Comparison of ENCODE assay signal across 12 cellular contexts in genomic region chr6:151209071-151209831, GRCh38. TPM values are rescaled to one million over a fixed set of nuclear protein-coding genes. Genes with fewer than 3 reads are reported as not detected.
A peak's percentile ranks its signal among the peaks of the same experiment; 100 is the strongest.
DNase-seq lines count a peak whose midpoint lies in the region; ATAC-seq, FAIRE-seq and TF ChIP-seq lines count a peak whose summit lies in the region.
"Had no signal": no experiment of that assay in that cellular context is flagged by ENCODE, and none has a peak within 500 bp of the region (broad histone marks: within the 10 kb centered on the region; RNA-seq: fewer than 3 reads in every experiment).

No MANE protein-coding gene starts in this region.

- peak; percentile 74 to 82; a peak in 4 of 6 replicates for ATAC-seq in A549
- ATAC-seq in GM19395 (IDR thresholded peaks at IDR 0.05; ENCODE audit: unreplicated experiment): no peak
- no peak for ATAC-seq in activated T-helper 17 cell treated with anti-CD3 and anti-CD28 coated beads, Interleukin-2, amount 50 U/mL, for 72 hours (replicated peaks)

- H3K4me3 Mint-ChIP-seq in activated T-helper 17 cell treated with anti-CD3 and anti-CD28 coated beads, Interleukin-2, amount 50 U/mL, for 72 hours: no peak overlapping the region
- H3K4me3 Mint-ChIP-seq: IgD-negative memory B cell had no signal

- no peak for TF ChIP-seq RAD21 in A549 (conservative IDR thresholded peaks at IDR 0.05 in 1 of 2, IDR thresholded peaks at IDR 0.05 in 1 of 2)

- DNase-seq in A549 (ENCODE audit: low read depth in 1 of 2, low spot score in 1 of 2) (peak in 1 of 2 experiments; percentile 15), KBM-7 (peak; percentile 24), SJCRH30 (peak; percentile 40 to 66), hepatic stellate cell (ENCODE audit: low spot score) (peak; percentile 45), HUDEP-2 (lab: John Stamatoyannopoulos, UW; ENCODE audit: unreplicated experiment in 76 of 76) (no peak), sigmoid colon (no peak)
- DNase-seq: activated CD4-positive, CD25-positive, alpha-beta regulatory T cell; colonic mucosa had no signal

- H3K4me3 ChIP-seq in A549 (no peak overlapping the region), SJCRH30 (peak overlapping the region; percentile 24), sigmoid colon (peak overlapping the region in 1 of 4 donors; percentile 20)
- H3K4me3 ChIP-seq: colonic mucosa had no signal

- no peaks in the 10 kb centered on the region for H3K27me3 ChIP-seq in SJCRH30
- no peaks in the 10 kb centered on the region for H3K27me3 ChIP-seq in sigmoid colon
- H3K27me3 ChIP-seq: colonic mucosa had no signal

- CTCF ChIA-PET in A549 (lab: Yijun Ruan, JAX): interaction anchor here (0.6 to 1.5 kb wide), 2 partner anchors 115 to 141 kb away, joined by 3 to 5 read pairs; no protein-coding TSS in a partner anchor

- no peak for FAIRE-seq in A549 (lab: Jason Lieb, UNC)

- H3K27ac Mint-ChIP-seq in activated T-helper 17 cell treated with anti-CD3 and anti-CD28 coated beads, Interleukin-2, amount 50 U/mL, for 72 hours: no peak overlapping the region
- H3K27ac Mint-ChIP-seq: IgD-negative memory B cell had no signal

- TF ChIP-seq POLR2A in A549 (IDR thresholded peaks at IDR 0.05; ENCODE audit: low read length) (no peak), sigmoid colon (IDR thresholded peaks at IDR 0.05) (no peak)

- peak overlapping the region; percentile 40 for H3K4me2 ChIP-seq in A549

- H3K36me3 Mint-ChIP-seq in activated T-helper 17 cell treated with anti-CD3 and anti-CD28 coated beads, Interleukin-2, amount 50 U/mL, for 72 hours (ENCODE audit: low read depth): no peaks in the 10 kb centered on the region
- H3K36me3 Mint-ChIP-seq: IgD-negative memory B cell had no signal

- 27% methylated on average over 11 of the region's 11 CpGs for WGBS in A549 (ENCODE audit: missing lambda C conversion rate)
- 21 to 41% methylated on average over 11 of the region's 11 CpGs for WGBS in sigmoid colon, 2 donors

- POLR2A ChIA-PET in A549 (lab: Yijun Ruan, JAX): no interaction called here

- intact Hi-C loops in sigmoid colon (cut with DNase I): no loop called here

- TF ChIP-seq CTCF in A549 (IDR thresholded peaks at IDR 0.05) (no peak), sigmoid colon (IDR thresholded peaks at IDR 0.05) (no peak)

- H3K36me3 ChIP-seq in SJCRH30 (no peaks in the 10 kb centered on the region), sigmoid colon (no peaks in the 10 kb centered on the region)
- H3K36me3 ChIP-seq: colonic mucosa had no signal

- in situ Hi-C loops in KBM-7 (cut with MboI; ENCODE audit: low pct_unique_long_range_greater_than_20kb, low sequenced_read_pairs): no loop called here

- H3K27ac ChIP-seq in A549 (peak overlapping the region in 1 of 2 experiments; percentile 17; a peak in 1 of 6 replicates), SJCRH30 (no peak overlapping the region), sigmoid colon (no peak overlapping the region)
- H3K27ac ChIP-seq: C4-2B, colonic mucosa had no signal

- peaks cover 22% of the 10 kb centered on the region for H3K27me3 Mint-ChIP-seq in activated T-helper 17 cell treated with anti-CD3 and anti-CD28 coated beads, Interleukin-2, amount 50 U/mL, for 72 hours

- H3K9me3 ChIP-seq in A549: peaks cover 20% of the 10 kb centered on the region; the same call in 2 of the 3 replicates
- peaks cover 12% of the 10 kb centered on the region; the same call in 1 of the 2 replicates for H3K9me3 ChIP-seq in SJCRH30 (replicated peaks)
- no peaks in the 10 kb centered on the region for H3K9me3 ChIP-seq in sigmoid colon
- H3K9me3 ChIP-seq: colonic mucosa had no signal

- peaks cover 5% of the 10 kb centered on the region; the same call in 2 of the 3 replicates for H3K4me1 ChIP-seq in A549
- peaks cover 6% of the 10 kb centered on the region; the same call in 1 of the 2 replicates for H3K4me1 ChIP-seq in SJCRH30
- peaks cover 0 to 10% (median 7%) of the 10 kb centered on the region in 4 donors for H3K4me1 ChIP-seq in sigmoid colon
- H3K4me1 ChIP-seq: colonic mucosa had no signal

- peaks cover 5% of the 10 kb centered on the region for H3K9me3 Mint-ChIP-seq in activated T-helper 17 cell treated with anti-CD3 and anti-CD28 coated beads, Interleukin-2, amount 50 U/mL, for 72 hours

- H3K4me1 Mint-ChIP-seq in activated T-helper 17 cell treated with anti-CD3 and anti-CD28 coated beads, Interleukin-2, amount 50 U/mL, for 72 hours: no peaks in the 10 kb centered on the region
- H3K4me1 Mint-ChIP-seq: IgD-negative memory B cell had no signal

- no peak for TF ChIP-seq EP300 in A549 (IDR thresholded peaks at IDR 0.05)
- TF ChIP-seq EP300 in sigmoid colon (IDR thresholded peaks at IDR 0.05): no peak

TF ChIP-seq in A549, 52 proteins besides CTCF, POLR2A, EP300 and RAD21:
- TF ChIP-seq HMGXB4 (CRISPR knock-in tag; IDR thresholded peaks at IDR 0.05; ENCODE audit: borderline replicate concordance): no peak
- TF ChIP-seq FOXS1 (CRISPR knock-in tag; IDR thresholded peaks at IDR 0.05): no peak
- no peak for TF ChIP-seq NR3C1 (IDR thresholded peaks at IDR 0.05)
- no peak for TF ChIP-seq USF2 (IDR thresholded peaks at IDR 0.05)
- no peak for TF ChIP-seq FOSB (CRISPR knock-in tag; IDR thresholded peaks at IDR 0.05)
- TF ChIP-seq REST (IDR thresholded peaks at IDR 0.05): no peak
- no peak for TF ChIP-seq CEBPB (IDR thresholded peaks at IDR 0.05)
- no peak for TF ChIP-seq HES2 (IDR thresholded peaks at IDR 0.05)
TF ChIP-seq in A549: peak in this region for 0.

RNA-seq across cellular contexts. Expression of gene AKAP12, which starts 30.5 kb away (rescaled TPM):
- polyA plus RNA-seq in A549 (2011; rRNA removed): 145 and 192 TPM in 2 replicates
- 18.6 and 19.3 TPM in 2 replicates for polyA plus RNA-seq in A549 (2012; cell fraction: cytosol; rRNA removed)
- 19.5 and 28.6 TPM in 2 replicates for polyA plus RNA-seq in A549 (2012; cell fraction: nucleus; rRNA removed)
- polyA plus RNA-seq in A549 (2017; fragmentation: RNase III; extraction: RNeasy Plus Mini Kit Qiagen cat#74134 plus additional on column Dnase treatment): 32.1 to 42.0 TPM (median 36.3 TPM) in 3 replicates
- polyA minus RNA-seq in A549 (2011; rRNA and poly(A)+ RNA removed): 73.1 and 80.0 TPM in 2 replicates
- 63.4 and 70.8 TPM in 2 replicates for total RNA-seq in SJCRH30 (2014; rRNA removed; shearing (Covaris generic))
- 100 to 1,000 TPM; 133 to 244 (median 209) TPM for total RNA-seq in sigmoid colon
- polyA plus RNA-seq in sigmoid colon: 10 to 100 TPM in 1 of 3 donors, 1 to 10 TPM in 2; 1.2 to 17.2 (median 9.0) TPM
- total RNA-seq in activated T-helper 17 cell treated with anti-CD3 and anti-CD28 coated beads, Interleukin-2, amount 50 U/mL, for 72 hours: under 1 TPM; 0.35 to 0.79 TPM
- polyA plus RNA-seq: IgD-negative memory B cell had no signal

Comparison
In these comparisons a context has a peak if more than half of its experiments do, and no peak if none do; other contexts are left out.
1. ATAC-seq: peak in A549 (2 of 2); none in GM19395 (single experiment) and activated T-helper 17 cell treated with anti-CD3 and anti-CD28 coated beads, Interleukin-2, amount 50 U/mL, for 72 hours (single experiment).
2. DNase-seq: peak in KBM-7 (single experiment), SJCRH30 (2 of 2) and hepatic stellate cell (single experiment); none in HUDEP-2 (0 of 76) and sigmoid colon (single experiment).
3. RNA of gene AKAP12, which starts 30.5 kb away (total RNA-seq): 133 to 244 TPM in sigmoid colon and 63.4 to 70.8 TPM in SJCRH30; 0.35 to 0.79 TPM in activated T-helper 17 cell treated with anti-CD3 and anti-CD28 coated beads, Interleukin-2, amount 50 U/mL, for 72 hours; every median in the first group is over 10 times any median in the second.